In genomic region chr10:60048146-60048545, GRCh38 we compare ENCODE assay signal across 8 cellular contexts.
A peak's percentile ranks its signal among the peaks of the same experiment; 100 is the strongest.
DNase-seq lines count a peak whose midpoint lies in the region; ATAC-seq and TF ChIP-seq lines count a peak whose summit lies in the region.

No MANE protein-coding gene starts in this region.

- no peak overlapping the region for H3K27ac ChIP-seq in VCaP

- peak; percentile 48 for TF ChIP-seq CTCF in VCaP (conservative IDR thresholded peaks at IDR 0.05)

- intact Hi-C loops in left ventricle myocardium superior (cut with micrococcal nuclease) (no loop called here), Right ventricle myocardium inferior (cut with DNase I) (no loop called here), posterior vena cava (cut with DNase I) (loop anchor here in 1 of 2 donors (10.0 kb wide), 1 partner anchor 413 kb away; no protein-coding TSS in a partner anchor)

- ATAC-seq in left ventricle myocardium superior (peak; percentile 30), Right ventricle myocardium inferior (no peak), GM21576 (IDR thresholded peaks at IDR 0.05; ENCODE audit: unreplicated experiment) (no peak)
- ATAC-seq in activated CD4-positive, CD25-positive, alpha-beta regulatory T cell treated with anti-CD3 and anti-CD28 coated beads, Interleukin-2, amount 50 U/mL, for 24 hours: no peak

- no peak for DNase-seq in left ventricle myocardium superior
- no peak for DNase-seq in Right ventricle myocardium inferior (ENCODE audit: missing footprints)
- peak; percentile 61 for DNase-seq in iPS-NIHi11 (ENCODE audit: low spot score)
- DNase-seq in activated CD8-positive, alpha-beta memory T cell treated with anti-CD3 and anti-CD28 coated beads, Interleukin-2, amount 50 U/mL, for 48 hours: no peak
- DNase-seq in posterior vena cava (ENCODE audit: low spot score): no peak
